Comparison of ENCODE assay signal across 9 cellular contexts in genomic region chr4:1746265-1746691, GRCh38. TPM values are rescaled to one million over a fixed set of nuclear protein-coding genes. Genes with fewer than 3 reads are reported as not detected.
DNase-seq lines count a peak whose midpoint lies in the region; ATAC-seq, FAIRE-seq and TF ChIP-seq lines count a peak whose summit lies in the region.
"Had no signal": no experiment of that assay in that cellular context is flagged by ENCODE, and none has a peak within 500 bp of the region (broad histone marks: within the 10 kb centered on the region; RNA-seq: fewer than 3 reads in every experiment).

No MANE protein-coding gene starts in this region.

- H3K27me3 ChIP-seq in uterus: no peaks in the 10 kb centered on the region

- intact Hi-C loops in posterior vena cava (cut with DNase I) (loop anchor here (5.0 kb wide), 2 partner anchors 61 to 151 kb away; no protein-coding TSS in a partner anchor), uterus (cut with DNase I; ENCODE audit: low total_unique reads) (loop anchor here (5.0 kb wide), 1 partner anchor 151 kb away; no protein-coding TSS in a partner anchor)

- no peaks in the 10 kb centered on the region for H3K4me1 ChIP-seq in uterus

- no peak for FAIRE-seq in RCC 7860 (lab: Jason Lieb, UNC)
- FAIRE-seq: colon had no signal

- DNase-seq in GM12864 (ENCODE audit: low read depth) (no peak), RCC 7860 (ENCODE audit: low spot score) (peak; percentile 51), foreskin melanocyte (peak; percentile 37), posterior vena cava (ENCODE audit: low spot score) (peak; percentile 89), uterus (peak; percentile 46 to 60)
- peak; percentile 56 to 64 for DNase-seq in activated T-helper 1 cell treated with anti-CD3 and anti-CD28 coated beads, Interleukin-2, amount 50 U/mL, for 16 hours (ENCODE audit: low read depth in 1 of 2, low spot score in 1 of 2)

- no peaks in the 10 kb centered on the region for H3K36me3 ChIP-seq in uterus

- H3K4me3 ChIP-seq in GM12864 (ENCODE audit: low read depth, low read length) (no peak overlapping the region), uterus (no peak overlapping the region)

- ATAC-seq in HG03571 (IDR thresholded peaks at IDR 0.05; ENCODE audit: unreplicated experiment) (peak; percentile 63), HG03097 (IDR thresholded peaks at IDR 0.05; ENCODE audit: low FRiP score, unreplicated experiment) (no peak)

- no peaks in the 10 kb centered on the region for H3K9me3 ChIP-seq in uterus

- no peak overlapping the region for H3K27ac ChIP-seq in uterus

- TF ChIP-seq POLR2A in uterus (IDR thresholded peaks at IDR 0.05): no peak

- TF ChIP-seq CTCF in GM12864 (IDR thresholded peaks at IDR 0.05; ENCODE audit: low read depth, low read length, missing control alignments) (peak; percentile 81), uterus (IDR thresholded peaks at IDR 0.05) (peak; percentile 54 to 78 (median 64))

RNA-seq across cellular contexts. Expression of gene TACC3, which starts 25.0 kb away (rescaled TPM):
- total RNA-seq in posterior vena cava: 1 to 10 TPM; 5.2 to 9.3 TPM
- total RNA-seq in uterus: 10 to 100 TPM in 1 of 4 donors, 1 to 10 TPM in 3; 4.6 to 15.6 (median 7.3) TPM

RNA-seq across cellular contexts. Expression of gene TMEM129, which starts 25.2 kb away (rescaled TPM):
- total RNA-seq in posterior vena cava: 10 to 100 TPM; 25.1 to 28.1 TPM
- total RNA-seq in uterus: 10 to 100 TPM; 31.0 to 99.7 (median 42.7) TPM

RNA-seq across cellular contexts. Expression of gene SLBP, which starts 34.2 kb away (rescaled TPM):
- total RNA-seq in posterior vena cava (10 to 100 TPM; 25.6 to 27.9 TPM), uterus (10 to 100 TPM; 25.0 to 56.4 (median 41.4) TPM)

RNA-seq across cellular contexts. Expression of gene FGFR3, which starts 46.8 kb away (rescaled TPM):
- total RNA-seq in posterior vena cava: 1 to 10 TPM; 2.1 to 2.4 TPM
- 1 to 10 TPM in 3 of 4 donors, under 1 TPM in 1; 0.29 to 6.4 (median 4.3) TPM for total RNA-seq in uterus
